7 cellular contexts compared by ENCODE assay signal in the genomic region with DNA sequence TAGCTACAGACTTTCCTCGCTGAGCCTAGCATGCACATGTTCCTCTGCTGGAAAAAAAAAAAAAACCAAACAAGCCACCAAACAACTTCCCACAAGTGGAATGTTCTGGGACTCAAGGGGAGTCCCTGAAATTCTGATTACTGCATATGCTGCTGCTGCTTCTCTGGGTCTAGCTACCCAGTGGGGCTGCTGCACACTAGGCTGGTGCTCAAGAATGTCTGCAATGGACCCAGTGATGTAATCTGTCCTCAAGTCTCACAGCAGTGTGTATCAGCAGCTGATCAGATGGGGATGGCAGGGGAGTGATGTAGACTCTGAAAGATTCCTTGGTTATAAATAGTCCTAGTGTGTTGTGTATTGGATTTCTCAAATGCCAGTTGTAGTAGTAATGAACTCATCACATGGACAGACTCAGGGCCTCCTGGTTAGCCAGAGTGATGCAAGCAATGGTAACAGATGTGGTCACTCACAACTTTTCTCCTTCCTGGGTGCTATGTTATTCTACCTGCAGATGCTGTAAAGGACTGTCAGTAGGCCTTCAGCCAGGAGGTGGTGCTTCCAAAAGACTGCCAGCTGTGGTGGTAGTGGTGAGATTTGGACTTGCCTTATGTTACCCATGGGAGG. TPM values are rescaled to one million over a fixed set of nuclear protein-coding genes. Genes with fewer than 3 reads are reported as not detected.
"Had no signal": no experiment of that assay in that cellular context is flagged by ENCODE, and none has a peak within 500 bp of the region (broad histone marks: within the 10 kb centered on the region; RNA-seq: fewer than 3 reads in every experiment).

No MANE protein-coding gene starts in this region.

RNA-seq across cellular contexts. Expression of a gene that starts 29.6 kb away (rescaled TPM):
- total RNA-seq: osteocyte, thoracic aorta, urinary bladder had no signal

RNA-seq across cellular contexts. Expression of a gene that starts 41.0 kb away (rescaled TPM):
- total RNA-seq: cerebellum, esophagus squamous epithelium, osteocyte, skeletal muscle tissue, thoracic aorta, urinary bladder, WTC11 had no signal
- polyA plus RNA-seq: urinary bladder had no signal
